2 cellular contexts compared by ENCODE assay signal in the genomic region with DNA sequence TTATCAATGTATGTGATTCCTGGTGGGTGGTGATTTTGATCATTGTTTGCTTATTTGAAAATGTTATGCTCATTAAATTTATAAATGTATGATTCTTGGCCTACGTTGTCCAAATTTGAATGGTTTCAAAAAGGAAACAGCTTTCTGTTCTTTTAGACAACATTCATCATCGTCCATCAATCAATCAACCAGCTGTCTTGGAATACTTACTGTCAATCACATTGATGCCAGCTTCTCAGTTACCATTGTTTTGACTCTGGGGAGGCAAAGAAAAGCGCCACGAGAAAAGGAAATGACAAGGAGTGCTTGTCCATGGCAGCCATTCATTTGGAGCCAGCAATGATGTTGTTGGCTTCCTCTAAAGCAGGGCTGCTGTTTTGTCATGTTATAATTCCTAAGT.
TF ChIP-seq lines count a peak whose summit lies in the region.

No MANE protein-coding gene starts in this region.

TF ChIP-seq in GM12891, 5 proteins besides CTCF, POLR2A, EP300 and RAD21:
- TF ChIP-seq POLR2AphosphoS5 (IDR thresholded peaks at IDR 0.05; ENCODE audit: low read depth, low read length): no peak
- TF ChIP-seq POU2F2 (IDR thresholded peaks at IDR 0.05; ENCODE audit: low read depth, low read length): no peak
- TF ChIP-seq SPI1 (IDR thresholded peaks at IDR 0.05; ENCODE audit: low read depth, low read length): no peak
- no peak for TF ChIP-seq PAX5 (IDR thresholded peaks at IDR 0.05; ENCODE audit: insufficient read depth, low read length, severe bottlenecking)
- no peak for TF ChIP-seq TAF1 (IDR thresholded peaks at IDR 0.05; ENCODE audit: low read depth, low read length)

TF ChIP-seq in neural cell, 6 proteins besides CTCF, POLR2A, EP300 and RAD21:
- TF ChIP-seq, protein P1, sequence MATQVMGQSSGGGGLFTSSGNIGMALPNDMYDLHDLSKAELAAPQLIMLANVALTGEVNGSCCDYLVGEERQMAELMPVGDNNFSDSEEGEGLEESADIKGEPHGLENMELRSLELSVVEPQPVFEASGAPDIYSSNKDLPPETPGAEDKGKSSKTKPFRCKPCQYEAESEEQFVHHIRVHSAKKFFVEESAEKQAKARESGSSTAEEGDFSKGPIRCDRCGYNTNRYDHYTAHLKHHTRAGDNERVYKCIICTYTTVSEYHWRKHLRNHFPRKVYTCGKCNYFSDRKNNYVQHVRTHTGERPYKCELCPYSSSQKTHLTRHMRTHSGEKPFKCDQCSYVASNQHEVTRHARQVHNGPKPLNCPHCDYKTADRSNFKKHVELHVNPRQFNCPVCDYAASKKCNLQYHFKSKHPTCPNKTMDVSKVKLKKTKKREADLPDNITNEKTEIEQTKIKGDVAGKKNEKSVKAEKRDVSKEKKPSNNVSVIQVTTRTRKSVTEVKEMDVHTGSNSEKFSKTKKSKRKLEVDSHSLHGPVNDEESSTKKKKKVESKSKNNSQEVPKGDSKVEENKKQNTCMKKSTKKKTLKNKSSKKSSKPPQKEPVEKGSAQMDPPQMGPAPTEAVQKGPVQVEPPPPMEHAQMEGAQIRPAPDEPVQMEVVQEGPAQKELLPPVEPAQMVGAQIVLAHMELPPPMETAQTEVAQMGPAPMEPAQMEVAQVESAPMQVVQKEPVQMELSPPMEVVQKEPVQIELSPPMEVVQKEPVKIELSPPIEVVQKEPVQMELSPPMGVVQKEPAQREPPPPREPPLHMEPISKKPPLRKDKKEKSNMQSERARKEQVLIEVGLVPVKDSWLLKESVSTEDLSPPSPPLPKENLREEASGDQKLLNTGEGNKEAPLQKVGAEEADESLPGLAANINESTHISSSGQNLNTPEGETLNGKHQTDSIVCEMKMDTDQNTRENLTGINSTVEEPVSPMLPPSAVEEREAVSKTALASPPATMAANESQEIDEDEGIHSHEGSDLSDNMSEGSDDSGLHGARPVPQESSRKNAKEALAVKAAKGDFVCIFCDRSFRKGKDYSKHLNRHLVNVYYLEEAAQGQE (IDR thresholded peaks at IDR 0.05; ENCODE audit: borderline replicate concordance): no peak
- peak; percentile 78 for TF ChIP-seq POLR2AphosphoS5 (IDR thresholded peaks at IDR 0.05)
